In genomic region chr2:206481056-206481455, GRCh38 we compare ENCODE assay signal across 17 cellular contexts. TPM values are rescaled to one million over a fixed set of nuclear protein-coding genes. Genes with fewer than 3 reads are reported as not detected.
DNase-seq lines count a peak whose midpoint lies in the region; FAIRE-seq and TF ChIP-seq lines count a peak whose summit lies in the region.
"Had no signal": no experiment of that assay in that cellular context is flagged by ENCODE, and none has a peak within 500 bp of the region (broad histone marks: within the 10 kb centered on the region; RNA-seq: fewer than 3 reads in every experiment).

No MANE protein-coding gene starts in this region.

- no peak overlapping the region for H2AFZ ChIP-seq in neuronal stem cell (ENCODE audit: low read length)

- no peak overlapping the region for H2BK5ac ChIP-seq in neuronal stem cell (ENCODE audit: low read length)

- DNase-seq in G401 (ENCODE audit: low spot score) (peak; percentile 59), NCI-H524 treated with DMSO at 0.1 percent for 48 hours (lab: John Stamatoyannopoulos, UW) (peak; percentile 28), WERI-Rb-1 (peak; percentile 18), NCI-H2081 (lab: John Stamatoyannopoulos, UW) (no peak), neuronal stem cell (ENCODE audit: low spot score) (no peak), HTR-8/SVneo (ENCODE audit: insufficient read length, low spot score) (no peak)
- DNase-seq: Calu3; CD8-positive, alpha-beta T cell; DMS153; DMS79; GF-D8; GOT3; H7; HFFc6 had no signal

- no peak overlapping the region for H2BK15ac ChIP-seq in neuronal stem cell (ENCODE audit: low read length)

- H3K79me1 ChIP-seq in neuronal stem cell (ENCODE audit: low read depth, low read length) = no peaks in the 10 kb centered on the region

- H2AK5ac ChIP-seq in neuronal stem cell (ENCODE audit: low read depth, low read length) = no peak overlapping the region

- H3K14ac ChIP-seq in neuronal stem cell (ENCODE audit: low read length) = no peak overlapping the region

- H3K4me2 ChIP-seq in neuronal stem cell (ENCODE audit: insufficient read depth, low read length, poor library complexity, severe bottlenecking) = no peak overlapping the region

- H3K4me3 ChIP-seq in WERI-Rb-1 (ENCODE audit: low read depth, low read length) (no peak overlapping the region), neuronal stem cell (ENCODE audit: low read length in 2 of 2) (no peak overlapping the region)
- H3K4me3 ChIP-seq: BLaER1 treated with 17β-estradiol and CSF1 and Interleukin-3, amounts not matched to agents 10 nM and 100 nM had no signal

- H2BK12ac ChIP-seq in neuronal stem cell (ENCODE audit: low read length) = no peak overlapping the region

- H3K27ac ChIP-seq in WERI-Rb-1 (no peak overlapping the region), neuronal stem cell (replicated peaks; ENCODE audit: low read length) (no peak overlapping the region)

- H3K27me3 ChIP-seq in WERI-Rb-1 (ENCODE audit: insufficient read depth, low read depth, severe bottlenecking) = no peaks in the 10 kb centered on the region
- H3K27me3 ChIP-seq in neuronal stem cell (ENCODE audit: control insufficient read depth in 3 of 3, insufficient read depth in 3 of 3, low read depth in 1 of 3, low read length in 3 of 3) = no peaks in the 10 kb centered on the region
- H3K27me3 ChIP-seq: BLaER1 treated with 17β-estradiol and CSF1 and Interleukin-3, amounts not matched to agents 10 nM and 100 nM had no signal

- H3K4ac ChIP-seq in neuronal stem cell (ENCODE audit: low read length) = no peak overlapping the region

- in situ Hi-C loops in G401 (cut with HindIII; ENCODE audit: low sequenced_read_pairs) = no loop called here

- H3K9me3 ChIP-seq in WERI-Rb-1 (ENCODE audit: severe bottlenecking) (no peaks in the 10 kb centered on the region), neuronal stem cell (replicated peaks in 1 of 2; ENCODE audit: control insufficient read depth in 2 of 2, insufficient read depth in 1 of 2, low read depth in 1 of 2, low read length in 2 of 2) (peaks cover 2 to 13% of the 10 kb centered on the region in 2 donors)

- peaks cover 0 to 3% of the 10 kb centered on the region in 2 donors for H3K4me1 ChIP-seq in neuronal stem cell (ENCODE audit: control insufficient read depth in 2 of 2, insufficient read depth in 1 of 2, low read depth in 1 of 2, low read length in 2 of 2)

- no peak overlapping the region for H3K18ac ChIP-seq in neuronal stem cell (ENCODE audit: low read length)

- WGBS in neuronal stem cell (ENCODE audit: extremely low coverage in 2 of 2, insufficient read length in 2 of 2, insufficient replicate concordance in 1 of 2), 2 donors = no CpG with 5 or more reads among the region's 3 CpGs

- no peak overlapping the region for H3K9ac ChIP-seq in neuronal stem cell (ENCODE audit: low read depth, low read length, poor library complexity)
- H3K9ac ChIP-seq: BLaER1 treated with 17β-estradiol and CSF1 and Interleukin-3, amounts not matched to agents 10 nM and 100 nM had no signal

- H4K8ac ChIP-seq in neuronal stem cell (ENCODE audit: low read depth, low read length) = no peak overlapping the region

- H3K23ac ChIP-seq in neuronal stem cell (ENCODE audit: low read depth, low read length, poor library complexity) = no peak overlapping the region

- H2BK120ac ChIP-seq in neuronal stem cell (ENCODE audit: low read depth, low read length) = no peak overlapping the region

- no peak overlapping the region for H4K91ac ChIP-seq in neuronal stem cell (ENCODE audit: low read depth, low read length, poor library complexity)

- TF ChIP-seq CTCF in WERI-Rb-1 (IDR thresholded peaks at IDR 0.05; ENCODE audit: low read depth, low read length) = no peak

- H3K36me3 ChIP-seq in WERI-Rb-1 (no peaks in the 10 kb centered on the region), neuronal stem cell (replicated peaks in 1 of 2; ENCODE audit: control insufficient read depth in 2 of 2, insufficient read depth in 2 of 2, low read length in 2 of 2) (peaks cover 0 to 3% of the 10 kb centered on the region in 2 donors)

- no peak for FAIRE-seq in HTR-8/SVneo (lab: Jason Lieb, UNC)

RNA-seq across cellular contexts. Expression of gene ADAM23, which starts 37.7 kb away (rescaled TPM):
- 2.7 and 7.7 TPM in 2 replicates for total RNA-seq in G401 (2014; rRNA removed; shearing (Covaris generic))
- polyA plus RNA-seq in neuronal stem cell (2013, experiment 1 of 2) = 12.2 TPM
- polyA plus RNA-seq in neuronal stem cell (2013, experiment 2 of 2) = 11.9 TPM
- polyA plus RNA-seq: HepG2, IgD-negative memory B cell had no signal

Comparison
In these comparisons a context has a peak if more than half of its experiments do, and no peak if none do; other contexts are left out.
1. DNase-seq: peak in G401 (single experiment), NCI-H524 treated with DMSO at 0.1 percent for 48 hours (single experiment) and WERI-Rb-1 (single experiment); none in NCI-H2081 (0 of 2), neuronal stem cell (single experiment) and HTR-8/SVneo (single experiment).